1 cellular context compared by ENCODE assay signal in genomic region chr14:93381644-93382043, GRCh38.
TF ChIP-seq lines count a peak whose summit lies in the region.

No MANE protein-coding gene starts in this region.

TF ChIP-seq in GM12878, 131 proteins besides CTCF, POLR2A, EP300 and RAD21:
- TF ChIP-seq BHLHE40 (IDR thresholded peaks at IDR 0.05; ENCODE audit: borderline replicate concordance in 1 of 2, low read depth in 2 of 2, low read length in 1 of 2): peak in 1 of 2 experiments; percentile 29; a peak in 1 of 4 replicates
- TF ChIP-seq JUNB (IDR thresholded peaks at IDR 0.05): peak; percentile 46
- 0 out of 2 replicates have a peak, but pooled peaks have one; percentile 63 for TF ChIP-seq HSF1 (IDR thresholded peaks at IDR 0.05; ENCODE audit: low read depth, low read length)
- TF ChIP-seq TCF7 (IDR thresholded peaks at IDR 0.05; ENCODE audit: borderline replicate concordance): peak; percentile 41; the same call in 1 of the 2 replicates
- 0 out of 2 replicates have a peak, but pooled peaks have one; percentile 15 for TF ChIP-seq IRF4 (IDR thresholded peaks at IDR 0.05; ENCODE audit: low read depth, low read length)
- TF ChIP-seq IKZF1 (conservative IDR thresholded peaks at IDR 0.05): no peak
